In the genomic region with DNA sequence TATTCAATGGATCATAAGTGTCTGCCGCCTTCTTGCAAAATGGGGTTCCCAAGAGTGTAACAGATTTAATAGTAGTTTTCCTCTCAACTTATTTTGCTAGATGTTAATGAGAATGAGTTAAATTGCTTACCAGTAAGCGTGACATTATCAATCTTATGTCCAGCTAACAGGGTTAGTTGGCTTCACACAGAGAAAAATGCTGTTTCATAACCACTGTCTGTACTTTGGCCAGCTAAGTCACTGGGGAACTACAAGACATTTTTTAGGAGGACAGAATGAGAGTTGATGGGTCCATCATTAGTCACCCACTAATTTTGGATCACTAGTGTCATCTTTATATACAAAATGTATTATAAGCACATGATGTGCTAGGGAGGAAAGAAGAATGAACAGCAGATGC, we compare ENCODE assay signal across 9 cellular contexts. TPM values are rescaled to one million over a fixed set of nuclear protein-coding genes. Genes with fewer than 3 reads are reported as not detected.
DNase-seq lines count a peak whose midpoint lies in the region; TF ChIP-seq lines count a peak whose summit lies in the region.
"Had no signal": no experiment of that assay in that cellular context is flagged by ENCODE, and none has a peak within 500 bp of the region (broad histone marks: within the 10 kb centered on the region; RNA-seq: fewer than 3 reads in every experiment).

No MANE protein-coding gene starts in this region.

- CTCF ChIA-PET in Calu3 (lab: Charles Lee), result no interaction called here

- peak overlapping the region in 1 of 2 donors; percentile 91 for H3K27ac ChIP-seq in ovary

- no peaks in the 10 kb centered on the region for H3K27me3 Mint-ChIP-seq in Calu3 (ENCODE audit: unreplicated experiment)
- H3K27me3 Mint-ChIP-seq: activated B cell treated with CpG ODN at 0.5 μM for 24 hours had no signal

- H3K9me3 Mint-ChIP-seq in Calu3 (ENCODE audit: low read depth, unreplicated experiment), result no peaks in the 10 kb centered on the region
- H3K9me3 Mint-ChIP-seq: activated B cell treated with CpG ODN at 0.5 μM for 24 hours had no signal

- TF ChIP-seq CTCF in NB4 (IDR thresholded peaks at IDR 0.05; ENCODE audit: low read depth, low read length), result no peak
- no peak for TF ChIP-seq CTCF in epithelial cell of esophagus (IDR thresholded peaks at IDR 0.05; ENCODE audit: insufficient read depth, low read depth, low read length, missing control alignments)
- TF ChIP-seq CTCF in ovary (IDR thresholded peaks at IDR 0.05), result no peak
- no peak for TF ChIP-seq CTCF in Calu3 (IDR thresholded peaks at IDR 0.05; ENCODE audit: unreplicated experiment)

- WGBS in ovary, 3 donors, result 22 to 32% (median 23%) methylated on average over 2 of the region's 2 CpGs

- BruUV-seq in Calu3 (replicated peaks; lab: Mats Ljungman, UMichigan), result no TSS peak

- no peak overlapping the region for H3K27ac Mint-ChIP-seq in Calu3 (ENCODE audit: unreplicated experiment)
- H3K27ac Mint-ChIP-seq: activated B cell treated with CpG ODN at 0.5 μM for 24 hours had no signal

- no peaks in the 10 kb centered on the region for H3K27me3 ChIP-seq in ovary

- H3K36me3 ChIP-seq in ovary, result no peaks in the 10 kb centered on the region

- H3K9me3 ChIP-seq in ovary, result no peaks in the 10 kb centered on the region

- TF ChIP-seq EP300 in ovary (IDR thresholded peaks at IDR 0.05), result no peak

- TF ChIP-seq POLR2A in NB4 (IDR thresholded peaks at IDR 0.05; ENCODE audit: extremely low read depth, insufficient read length), result no peak
- no peak for TF ChIP-seq POLR2A in ovary (IDR thresholded peaks at IDR 0.05)

- H3K4me3 Mint-ChIP-seq in Calu3 (ENCODE audit: low read depth, unreplicated experiment), result no peak overlapping the region

- intact Hi-C loops in ovary (cut with DNase I) (no loop called here), Calu3 (cut with micrococcal nuclease; ENCODE audit: unreplicated experiment) (loop anchor here (10.0 kb wide), 1 partner anchor 54 kb away; no protein-coding TSS in a partner anchor)

- peak; percentile 25 for DNase-seq in CD1c-positive myeloid dendritic cell (ENCODE audit: extremely low spot score)
- peak; percentile 65 for DNase-seq in NB4 (ENCODE audit: low read depth)
- DNase-seq in epithelial cell of esophagus (ENCODE audit: low read depth), result no peak
- DNase-seq in ovary, result no peak
- DNase-seq in retina, result no peak
- DNase-seq in activated CD4-positive, alpha-beta T cell treated with anti-CD3 and anti-CD28 coated beads, Interleukin-2, amount 50 U/mL, for 48 hours, result no peak
- DNase-seq in Calu3, result no peak
- no peak for DNase-seq in glomerular visceral epithelial cell (ENCODE audit: extremely low spot score)
- DNase-seq: activated B cell treated with CpG ODN at 0.5 μM for 24 hours had no signal

- H3K4me3 ChIP-seq in NB4 (ENCODE audit: low read depth, low read length) (peak overlapping the region; percentile 80), epithelial cell of esophagus (ENCODE audit: low read length) (peak overlapping the region; percentile 88), ovary (peak overlapping the region; percentile 59)

- no peaks in the 10 kb centered on the region for H3K4me1 Mint-ChIP-seq in Calu3 (ENCODE audit: low read depth, unreplicated experiment)

- no peaks in the 10 kb centered on the region for H3K36me3 Mint-ChIP-seq in Calu3 (ENCODE audit: insufficient read depth, unreplicated experiment)

- peaks cover 5% of the 10 kb centered on the region for H3K4me1 ChIP-seq in ovary (ENCODE audit: insufficient read depth)

RNA-seq across cellular contexts. Expression of a gene that starts 1.4 kb away (rescaled TPM):
- total RNA-seq in ovary, result 10 to 100 TPM; 19.6 to 24.2 (median 21.8) TPM
- 10 to 100 TPM; 14.6 to 15.8 TPM for polyA plus RNA-seq in ovary
- 12.1 TPM in 2 replicates for total RNA-seq in Calu3 (2022)

RNA-seq across cellular contexts. Expression of a gene that starts 14.5 kb away (rescaled TPM):
- 10 to 100 TPM in 1 of 7 donors, 1 to 10 TPM in 6; 1.5 to 25.0 (median 2.5) TPM for total RNA-seq in ovary
- polyA plus RNA-seq in ovary, result 1 to 10 TPM in 1 of 2 donors, under 1 TPM in 1; 0.69 to 1.4 TPM
- 5.7 and 7.1 TPM in 2 replicates for total RNA-seq in Calu3 (2022)

RNA-seq across cellular contexts. Expression of a gene that starts 18.7 kb away (rescaled TPM):
- 1 to 10 TPM; 4.6 to 10.0 (median 5.2) TPM for total RNA-seq in ovary
- 1 to 10 TPM; 5.3 to 8.3 TPM for polyA plus RNA-seq in ovary
- total RNA-seq in Calu3 (2022), result 10.3 and 11.1 TPM in 2 replicates

Comparison
In these comparisons a context has a peak if more than half of its experiments do, and no peak if none do; other contexts are left out.
1. DNase-seq: peak in CD1c-positive myeloid dendritic cell (single experiment) and NB4 (single experiment); none in epithelial cell of esophagus (single experiment), ovary (0 of 5), retina (single experiment), activated CD4-positive, alpha-beta T cell treated with anti-CD3 and anti-CD28 coated beads, Interleukin-2, amount 50 U/mL, for 48 hours (0 of 2), Calu3 (single experiment) and glomerular visceral epithelial cell (single experiment).
2. Peak in every context shown above with its lines, with median percentiles within 50 percentile points of each other: H3K4me3 ChIP-seq.